1 cellular context compared by ENCODE assay signal in genomic region chr17:4750606-4751005, GRCh38.
TF ChIP-seq lines count a peak whose summit lies in the region.

No MANE protein-coding gene starts in this region.

TF ChIP-seq in HepG2, 621 proteins besides CTCF, POLR2A, EP300 and RAD21:
- TF ChIP-seq AHDC1 (CRISPR knock-in tag; IDR thresholded peaks at IDR 0.05; ENCODE audit: borderline replicate concordance) (no peak), ZNF121 (CRISPR knock-in tag; IDR thresholded peaks at IDR 0.05) (peak; percentile 77; the same call in 1 of the 2 replicates)
